Comparison of ENCODE assay signal across 9 cellular contexts in the genomic region with DNA sequence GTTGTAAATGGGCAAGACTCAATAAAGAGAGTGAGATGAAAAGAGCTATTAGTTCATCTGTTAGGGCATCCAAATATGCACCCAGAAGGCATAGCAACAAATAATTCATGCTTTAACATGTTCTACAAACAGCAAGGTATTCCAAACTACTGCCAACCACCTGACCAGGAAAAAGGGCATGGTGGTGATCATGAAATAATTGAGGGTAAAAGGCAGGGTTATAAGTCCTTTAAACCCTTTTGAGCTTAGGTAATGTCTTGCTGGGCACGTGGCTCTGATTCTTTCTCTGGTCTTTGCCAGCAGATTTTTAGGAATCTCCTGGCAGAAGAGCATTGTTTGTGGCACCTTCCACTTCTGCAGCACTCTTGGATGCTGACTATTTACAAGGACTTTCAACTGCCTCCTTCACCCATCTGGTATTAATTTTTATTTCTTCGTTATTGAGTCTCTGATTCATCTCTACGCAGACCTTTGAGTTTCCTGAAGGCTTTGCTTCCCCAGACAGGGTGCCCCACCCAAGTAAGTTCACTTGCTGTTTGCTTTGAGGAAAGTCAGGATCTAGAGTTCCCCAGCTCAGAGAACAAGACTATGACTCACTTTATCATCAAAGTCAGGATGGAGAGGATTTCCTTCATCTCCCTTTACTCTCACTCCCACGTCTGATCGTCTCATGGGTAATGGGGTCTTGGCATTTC.
DNase-seq lines count a peak whose midpoint lies in the region; ATAC-seq and TF ChIP-seq lines count a peak whose summit lies in the region.
"Had no signal": no experiment of that assay in that cellular context is flagged by ENCODE, and none has a peak within 500 bp of the region (broad histone marks: within the 10 kb centered on the region; RNA-seq: fewer than 3 reads in every experiment).

No MANE protein-coding gene starts in this region.

- in situ Hi-C loops in mammary epithelial cell (cut with MboI; ENCODE audit: low sequenced_read_pairs in 2 of 2), result loop anchor here in 1 of 2 donors (5.0 kb wide), 1 partner anchor 84 kb away; a partner anchor contains a TSS
- in situ Hi-C loops in HAP-1 (cut with MboI; ENCODE audit: low sequenced_read_pairs), result no loop called here

- dilution Hi-C loops in mammary epithelial cell (cut with HindIII; ENCODE audit: low sequenced_read_pairs), result no loop called here

- H3K9me3 ChIP-seq in mammary epithelial cell (replicated peaks; ENCODE audit: insufficient read depth, low read length) (no peaks in the 10 kb centered on the region), HAP-1 (no peaks in the 10 kb centered on the region)

- H3K27ac Mint-ChIP-seq in memory B cell, result peak overlapping the region; percentile 43

- intact Hi-C loops in mammary epithelial cell (cut with micrococcal nuclease), result loop anchor here (5.0 kb wide), 1 partner anchor 39 kb away; no protein-coding TSS in a partner anchor
- intact Hi-C loops in posterior cingulate gyrus (cut with DNase I), result no loop called here

- H3K79me2 ChIP-seq in mammary epithelial cell (ENCODE audit: insufficient read depth, low read length), result no peaks in the 10 kb centered on the region

- H3K27ac ChIP-seq in mammary epithelial cell (ENCODE audit: insufficient read depth, low read depth, low read length), result peak overlapping the region; percentile 65

- no peak for TF ChIP-seq CTCF in mammary epithelial cell (conservative IDR thresholded peaks at IDR 0.05 in 1 of 2, IDR thresholded peaks at IDR 0.05 in 1 of 2; ENCODE audit: extremely low read depth in 1 of 2, insufficient read depth in 1 of 2, low read depth in 1 of 2, low read length in 2 of 2)

- ATAC-seq in memory B cell (ENCODE audit: low read depth), result no peak

- H3K36me3 ChIP-seq in mammary epithelial cell (ENCODE audit: insufficient read depth, low read length) (no peaks in the 10 kb centered on the region), HAP-1 (replicated peaks) (no peaks in the 10 kb centered on the region)

- DNase-seq in A172 (ENCODE audit: low spot score), result peak; percentile 76
- peak; percentile 85 for DNase-seq in HS-5 (ENCODE audit: low read depth)
- DNase-seq in mammary epithelial cell, result peak; percentile 93
- no peak for DNase-seq in memory B cell (ENCODE audit: low spot score in 2 of 2)
- DNase-seq in HAP-1 (ENCODE audit: low spot score in 2 of 2), result no peak
- no peak for DNase-seq in hippocampal formation (lab: John Stamatoyannopoulos, UW)
- no peak for DNase-seq in posterior cingulate gyrus
- DNase-seq in NCI-H2227 treated with DMSO at 0.1 percent for 48 hours (lab: John Stamatoyannopoulos, UW), result no peak
- DNase-seq: C1 segment of cervical spinal cord had no signal

- no peaks in the 10 kb centered on the region for H4K20me1 ChIP-seq in mammary epithelial cell (ENCODE audit: insufficient read depth, low read length)

- H3K4me1 ChIP-seq in mammary epithelial cell (ENCODE audit: insufficient read depth, low read length) (peaks cover 39% of the 10 kb centered on the region), HAP-1 (peaks cover 26% of the 10 kb centered on the region)

- H3K4me3 Mint-ChIP-seq in memory B cell, result no peak overlapping the region

- BruUV-seq in mammary epithelial cell (replicated peaks; lab: Mats Ljungman, UMichigan), result TSS peak; percentile 64

- CTCF ChIA-PET in mammary epithelial cell (lab: Charles Lee; ENCODE audit: low non-redundant PET), result no interaction called here

- H2AFZ ChIP-seq in mammary epithelial cell (ENCODE audit: low read depth, low read length), result peak overlapping the region; percentile 28

- H3K4me3 ChIP-seq in mammary epithelial cell (replicated peaks in 1 of 3; ENCODE audit: insufficient read depth in 1 of 3, low read depth in 2 of 3, low read length in 3 of 3) (no peak overlapping the region), HAP-1 (no peak overlapping the region)

- peak overlapping the region; percentile 19 for H3K9ac ChIP-seq in mammary epithelial cell (ENCODE audit: insufficient read depth, low read length)

- 17% methylated on average over 5 of the region's 5 CpGs for WGBS in mammary epithelial cell (ENCODE audit: low coverage, missing lambda C conversion rate)

- H3K4me1 Mint-ChIP-seq in memory B cell, result peaks cover 31% of the 10 kb centered on the region

- no peaks in the 10 kb centered on the region for H3K27me3 ChIP-seq in mammary epithelial cell (ENCODE audit: insufficient read depth, low read length)
- H3K27me3 ChIP-seq in HAP-1 (ENCODE audit: low read depth), result no peaks in the 10 kb centered on the region

- peaks cover 6% of the 10 kb centered on the region for H3K9me3 Mint-ChIP-seq in memory B cell

- no peaks in the 10 kb centered on the region for H3K27me3 Mint-ChIP-seq in memory B cell

- peak overlapping the region; percentile 50 for H3K4me2 ChIP-seq in mammary epithelial cell (ENCODE audit: insufficient read depth, low read depth, low read length)

- H3K36me3 Mint-ChIP-seq in memory B cell, result peaks cover 49% of the 10 kb centered on the region

Comparison
In these comparisons a context has a peak if more than half of its experiments do, and no peak if none do; other contexts are left out.
1. DNase-seq: peak in A172 (single experiment), HS-5 (single experiment) and mammary epithelial cell (single experiment); none in memory B cell (0 of 2), HAP-1 (0 of 2), hippocampal formation (0 of 2), posterior cingulate gyrus (0 of 10) and NCI-H2227 treated with DMSO at 0.1 percent for 48 hours (single experiment).